ENCODE assay signal across 18 cellular contexts in the genomic region with DNA sequence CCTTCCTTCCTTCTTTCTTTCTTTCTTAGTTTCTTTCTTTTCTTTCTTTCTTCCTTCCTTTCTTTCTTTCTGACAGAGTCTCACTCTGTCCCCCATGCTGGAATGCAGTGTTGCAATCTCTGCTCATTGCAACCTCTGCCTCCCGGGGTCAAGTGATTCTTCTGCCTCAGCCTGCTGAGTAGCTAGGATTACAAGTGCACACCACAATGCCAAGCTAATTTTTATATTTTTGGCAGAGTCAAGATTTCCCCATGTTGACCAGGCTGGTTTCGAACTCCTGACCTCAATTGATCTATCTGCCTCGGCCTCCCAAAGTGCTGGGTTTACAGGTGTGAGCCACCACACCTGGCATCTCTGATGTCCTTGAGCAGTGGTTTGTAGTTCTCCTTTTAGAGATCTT. TPM values are rescaled to one million over a fixed set of nuclear protein-coding genes. Genes with fewer than 3 reads are reported as not detected.
DNase-seq lines count a peak whose midpoint lies in the region; ATAC-seq and TF ChIP-seq lines count a peak whose summit lies in the region.
"Had no signal": no experiment of that assay in that cellular context is flagged by ENCODE, and none has a peak within 500 bp of the region (broad histone marks: within the 10 kb centered on the region; RNA-seq: fewer than 3 reads in every experiment).

No MANE protein-coding gene starts in this region.

- ATAC-seq in Right ventricle myocardium inferior (no peak), HG03571 (IDR thresholded peaks at IDR 0.05; ENCODE audit: unreplicated experiment) (no peak)
- ATAC-seq: GM23338 had no signal

- no peaks in the 10 kb centered on the region for H3K27me3 ChIP-seq in osteoblast (ENCODE audit: insufficient read depth, low read length)
- no peaks in the 10 kb centered on the region for H3K27me3 ChIP-seq in prostate gland (replicated peaks; ENCODE audit: insufficient read depth)

- DNase-seq in EH (ENCODE audit: low read depth) (peak; percentile 56), MV-4-11 (lab: John Stamatoyannopoulos, UW) (peak; percentile 43), fibroblast of gingiva (ENCODE audit: low read depth) (peak; percentile 70), osteoblast (ENCODE audit: insufficient read length, low spot score, missing footprints) (no peak), Right ventricle myocardium inferior (ENCODE audit: missing footprints) (no peak), prostate gland (ENCODE audit: low spot score) (no peak)
- DNase-seq in stimulated activated CD4-positive, alpha-beta T cell treated with anti-CD3 and anti-CD28 coated beads, Interleukin-2, amount 100 ng/mL, for 48 hours, result no peak
- DNase-seq: CD4-positive, CD25-positive, alpha-beta regulatory T cell; NCI-H1105 treated with DMSO at 0.1 percent for 48 hours; NCI-H1694 treated with DMSO at 0.1 percent for 48 hours; NCI-H345; NCI-H526; RPMI8226 had no signal

- 95% methylated on average over 3 of the region's 3 CpGs for WGBS in prostate gland

- TF ChIP-seq CTCF in osteoblast (IDR thresholded peaks at IDR 0.05; ENCODE audit: extremely low read depth, low read depth, low read length) (no peak), prostate gland (IDR thresholded peaks at IDR 0.05) (no peak)

- H3K4me1 ChIP-seq in osteoblast (ENCODE audit: insufficient read depth, low read length) (peaks cover 40% of the 10 kb centered on the region), prostate gland (replicated peaks) (no peaks in the 10 kb centered on the region)

- H3K36me3 ChIP-seq in osteoblast (ENCODE audit: insufficient read depth, low read length) (no peaks in the 10 kb centered on the region), prostate gland (no peaks in the 10 kb centered on the region)

- H3K27ac ChIP-seq in osteoblast (ENCODE audit: low read depth, low read length) (no peak overlapping the region), prostate gland (no peak overlapping the region)

- H3K9me3 ChIP-seq in osteoblast (ENCODE audit: low read depth, low read length) (no peaks in the 10 kb centered on the region), prostate gland (no peaks in the 10 kb centered on the region)

- intact Hi-C loops in Right ventricle myocardium inferior (cut with DNase I) (no loop called here), prostate gland (cut with DNase I) (no loop called here)

- H2AFZ ChIP-seq in osteoblast (ENCODE audit: low read length), result no peak overlapping the region
- H2AFZ ChIP-seq: GM23338 had no signal

- no peaks in the 10 kb centered on the region for H3K79me2 ChIP-seq in osteoblast (ENCODE audit: insufficient read depth, low read length)

- H3K4me3 ChIP-seq in osteoblast (ENCODE audit: insufficient read depth, low read length), result no peak overlapping the region
- H3K4me3 ChIP-seq in prostate gland, result no peak overlapping the region
- H3K4me3 ChIP-seq: GM23338 had no signal

- no peak for TF ChIP-seq POLR2A in prostate gland (IDR thresholded peaks at IDR 0.05)

- no peaks in the 10 kb centered on the region for H4K20me1 ChIP-seq in osteoblast (ENCODE audit: insufficient read depth, low read length)

- peak overlapping the region; percentile 20 for H3K4me2 ChIP-seq in osteoblast (ENCODE audit: insufficient read depth, low read length)
- H3K4me2 ChIP-seq: GM23338 had no signal

RNA-seq across cellular contexts. Expression of a gene that starts 48.5 kb away (rescaled TPM):
- total RNA-seq in osteoblast (0.36 and 0.88 TPM in 2 replicates), Right ventricle myocardium inferior (1.3 TPM), prostate gland (10 to 100 TPM in 1 of 2 donors, 1 to 10 TPM in 1; 6.9 to 11.4 TPM)
- total RNA-seq: A673, G401, GM23338, LHCN-M2 had no signal

Comparison
In these comparisons a context has a peak if more than half of its experiments do, and no peak if none do; other contexts are left out.
1. DNase-seq: peak in EH (single experiment), MV-4-11 (single experiment) and fibroblast of gingiva (single experiment); none in osteoblast (single experiment), Right ventricle myocardium inferior (single experiment), stimulated activated CD4-positive, alpha-beta T cell treated with anti-CD3 and anti-CD28 coated beads, Interleukin-2, amount 100 ng/mL, for 48 hours (0 of 2) and prostate gland (single experiment).